In genomic region chr3:17695665-17696064, GRCh38 we compare ENCODE assay signal across 8 cellular contexts. TPM values are rescaled to one million over a fixed set of nuclear protein-coding genes. Genes with fewer than 3 reads are reported as not detected.
DNase-seq lines count a peak whose midpoint lies in the region; ATAC-seq and TF ChIP-seq lines count a peak whose summit lies in the region.
"Not testable (repeated sequence)": the region's sequence is repeated elsewhere in the genome, so short reads cannot be mapped to it uniquely, and the experiment has no call there.

No MANE protein-coding gene starts in this region.

- H3K36me3 Mint-ChIP-seq in Calu3 (ENCODE audit: insufficient read depth, unreplicated experiment); central memory CD8-positive, alpha-beta T cell (ENCODE audit: insufficient read depth); stimulated activated effector memory CD8-positive, alpha-beta T cell treated with anti-CD3 and anti-CD28 coated beads, Interleukin-12 subunit alpha, Interleukin-12 subunit beta, amount 100 ng/mL, for 72 hours: not testable (repeated sequence)
- peaks cover 32% of the 10 kb centered on the region for H3K36me3 Mint-ChIP-seq in activated naive CD8-positive, alpha-beta T cell treated with anti-CD3 and anti-CD28 coated beads, Interleukin-2, amount 50 U/mL, for 24 hours (ENCODE audit: low read depth)
- H3K36me3 Mint-ChIP-seq in memory B cell: peaks cover 34% of the 10 kb centered on the region

- not testable (repeated sequence) for ATAC-seq in activated naive CD8-positive, alpha-beta T cell treated with anti-CD3 and anti-CD28 coated beads, Interleukin-2, amount 50 U/mL, for 24 hours; central memory CD8-positive, alpha-beta T cell (replicated peaks; ENCODE audit: extremely low read depth, poor library complexity, severe bottlenecking); memory B cell (ENCODE audit: low read depth); stimulated activated effector memory CD8-positive, alpha-beta T cell treated with anti-CD3 and anti-CD28 coated beads, Interleukin-12 subunit alpha, Interleukin-12 subunit beta, amount 100 ng/mL, for 72 hours

- BruUV-seq in Calu3 (replicated peaks; lab: Mats Ljungman, UMichigan): not testable (repeated sequence)

- intact Hi-C loops in Calu3 (cut with micrococcal nuclease; ENCODE audit: unreplicated experiment): not testable (repeated sequence)

- not testable (repeated sequence) for H3K4me3 Mint-ChIP-seq in Calu3 (ENCODE audit: low read depth, unreplicated experiment); activated naive CD8-positive, alpha-beta T cell treated with anti-CD3 and anti-CD28 coated beads, Interleukin-2, amount 50 U/mL, for 24 hours; central memory CD8-positive, alpha-beta T cell; memory B cell; stimulated activated effector memory CD8-positive, alpha-beta T cell treated with anti-CD3 and anti-CD28 coated beads, Interleukin-12 subunit alpha, Interleukin-12 subunit beta, amount 100 ng/mL, for 72 hours

- not testable (repeated sequence) for DNase-seq in Calu3; activated naive CD8-positive, alpha-beta T cell treated with anti-CD3 and anti-CD28 coated beads, Interleukin-2, amount 50 U/mL, for 24 hours; central memory CD8-positive, alpha-beta T cell (ENCODE audit: low spot score in 2 of 2); memory B cell (ENCODE audit: low spot score in 2 of 2); stimulated activated effector memory CD8-positive, alpha-beta T cell treated with anti-CD3 and anti-CD28 coated beads, Interleukin-12 subunit alpha, Interleukin-12 subunit beta, amount 100 ng/mL, for 72 hours (ENCODE audit: low spot score in 2 of 2)
- DNase-seq in LHCN-M2 (ENCODE audit: low read depth): peak; percentile 51
- peak; percentile 27 for DNase-seq in RPMI7951 (ENCODE audit: low read depth)
- peak; percentile 2 for DNase-seq in superior temporal gyrus (ENCODE audit: extremely low spot score)

- CTCF ChIA-PET in Calu3 (lab: Charles Lee): not testable (repeated sequence)

- not testable (repeated sequence) for H3K27me3 Mint-ChIP-seq in Calu3 (ENCODE audit: unreplicated experiment); activated naive CD8-positive, alpha-beta T cell treated with anti-CD3 and anti-CD28 coated beads, Interleukin-2, amount 50 U/mL, for 24 hours; central memory CD8-positive, alpha-beta T cell; memory B cell

- H3K4me1 Mint-ChIP-seq in Calu3 (ENCODE audit: low read depth, unreplicated experiment) (peaks cover 25% of the 10 kb centered on the region), memory B cell (peaks cover 37% of the 10 kb centered on the region)
- peaks cover 32% of the 10 kb centered on the region for H3K4me1 Mint-ChIP-seq in activated naive CD8-positive, alpha-beta T cell treated with anti-CD3 and anti-CD28 coated beads, Interleukin-2, amount 50 U/mL, for 24 hours
- H3K4me1 Mint-ChIP-seq in central memory CD8-positive, alpha-beta T cell: peaks cover 50% of the 10 kb centered on the region
- H3K4me1 Mint-ChIP-seq in stimulated activated effector memory CD8-positive, alpha-beta T cell treated with anti-CD3 and anti-CD28 coated beads, Interleukin-12 subunit alpha, Interleukin-12 subunit beta, amount 100 ng/mL, for 72 hours: peaks cover 43% of the 10 kb centered on the region

- TF ChIP-seq CTCF in Calu3 (IDR thresholded peaks at IDR 0.05; ENCODE audit: unreplicated experiment): not testable (repeated sequence)

- not testable (repeated sequence) for H3K9me3 Mint-ChIP-seq in Calu3 (ENCODE audit: low read depth, unreplicated experiment); activated naive CD8-positive, alpha-beta T cell treated with anti-CD3 and anti-CD28 coated beads, Interleukin-2, amount 50 U/mL, for 24 hours; central memory CD8-positive, alpha-beta T cell; memory B cell; stimulated activated effector memory CD8-positive, alpha-beta T cell treated with anti-CD3 and anti-CD28 coated beads, Interleukin-12 subunit alpha, Interleukin-12 subunit beta, amount 100 ng/mL, for 72 hours

- H3K27ac Mint-ChIP-seq in Calu3 (ENCODE audit: unreplicated experiment) (peak overlapping the region; percentile 18), memory B cell (peak overlapping the region; percentile 3)
- peak overlapping the region; percentile 9 for H3K27ac Mint-ChIP-seq in activated naive CD8-positive, alpha-beta T cell treated with anti-CD3 and anti-CD28 coated beads, Interleukin-2, amount 50 U/mL, for 24 hours
- peak overlapping the region; percentile 57 for H3K27ac Mint-ChIP-seq in central memory CD8-positive, alpha-beta T cell (ENCODE audit: low read depth)
- peak overlapping the region; percentile 13 for H3K27ac Mint-ChIP-seq in stimulated activated effector memory CD8-positive, alpha-beta T cell treated with anti-CD3 and anti-CD28 coated beads, Interleukin-12 subunit alpha, Interleukin-12 subunit beta, amount 100 ng/mL, for 72 hours

RNA-seq across cellular contexts. Expression of gene TBC1D5, which starts 46.8 kb away (rescaled TPM):
- total RNA-seq in Calu3 (2022) (34.5 and 38.3 TPM in 2 replicates), LHCN-M2 (2014; rRNA removed) (73.7 and 92.2 TPM in 2 replicates)
- polyA plus RNA-seq in LHCN-M2 (2012): 22.3 TPM
- total RNA-seq in RPMI7951 (2014; rRNA removed; shearing (Covaris generic)): 78.2 and 83.3 TPM in 2 replicates

Comparison
In these comparisons a context has a peak if more than half of its experiments do, and no peak if none do; other contexts are left out.
1. H3K27ac Mint-ChIP-seq: peak in every context shown above with its lines; median percentile 57 in central memory CD8-positive, alpha-beta T cell; 18 in Calu3; 13 in stimulated activated effector memory CD8-positive, alpha-beta T cell treated with anti-CD3 and anti-CD28 coated beads, Interleukin-12 subunit alpha, Interleukin-12 subunit beta, amount 100 ng/mL, for 72 hours; 9 in activated naive CD8-positive, alpha-beta T cell treated with anti-CD3 and anti-CD28 coated beads, Interleukin-2, amount 50 U/mL, for 24 hours; 3 in memory B cell.